In genomic region chr4:15756361-15756861, GRCh38 we compare ENCODE assay signal across 9 cellular contexts. TPM values are rescaled to one million over a fixed set of nuclear protein-coding genes. Genes with fewer than 3 reads are reported as not detected.
DNase-seq lines count a peak whose midpoint lies in the region; ATAC-seq and TF ChIP-seq lines count a peak whose summit lies in the region.
"Had no signal": no experiment of that assay in that cellular context is flagged by ENCODE, and none has a peak within 500 bp of the region (broad histone marks: within the 10 kb centered on the region; RNA-seq: fewer than 3 reads in every experiment).

No MANE protein-coding gene starts in this region.

- RAD21 ChIA-PET in HCT116 (lab: Charles Lee; ENCODE audit: low non-redundant PET in 1 of 2, low total read pairs in 2 of 2, uncharacterized antibody in 2 of 2, unreplicated experiment in 2 of 2): no interaction called here

- no peak overlapping the region for H3K4me3 ChIP-seq in HCT116 (replicated peaks in 1 of 2; ENCODE audit: low read depth in 1 of 2, low read length in 2 of 2)
- H3K4me3 ChIP-seq in MG63: no peak overlapping the region
- no peak overlapping the region for H3K4me3 ChIP-seq in hepatocyte
- H3K4me3 ChIP-seq: SJCRH30 had no signal

- peak overlapping the region; percentile 73 for H3K27ac Mint-ChIP-seq in activated CD4-positive, alpha-beta memory T cell treated with anti-CD3 and anti-CD28 coated beads for 36 hours
- H3K27ac Mint-ChIP-seq in stimulated activated naive CD8-positive, alpha-beta T cell treated with anti-CD3 and anti-CD28 coated beads, Interleukin-15, Interleukin-2, amounts not matched to agents 100 ng/mL and 50 ng/mL, for 24 hours: peak overlapping the region; percentile 88

- no peaks in the 10 kb centered on the region for H3K9me3 ChIP-seq in HCT116 (ENCODE audit: control insufficient read depth in 1 of 2, insufficient read depth in 1 of 2, low read depth in 1 of 2, low read length in 2 of 2)
- no peaks in the 10 kb centered on the region for H3K9me3 ChIP-seq in MG63
- no peaks in the 10 kb centered on the region for H3K9me3 ChIP-seq in hepatocyte (ENCODE audit: low read depth)
- H3K9me3 ChIP-seq: SJCRH30 had no signal

- ATAC-seq in HCT116: peak; percentile 99

- CTCF ChIA-PET in HCT116 (lab: Charles Lee): interaction anchor here (1.0 to 1.8 kb wide), 5 partner anchors 9 to 49 kb away, joined by 3 to 8 read pairs (median 3); no protein-coding TSS in a partner anchor
- CTCF ChIA-PET in activated CD4-positive, alpha-beta memory T cell treated with anti-CD3 and anti-CD28 coated beads for 36 hours (lab: Charles Lee): interaction anchor here (0.5 to 3.2 kb wide), 27 partner anchors 10 to 575 kb away, joined by 3 to 39 read pairs (median 4); partner anchors contain the start of genes CD38 and FAM200B

- peaks cover 3 to 17% of the 10 kb centered on the region in 2 experiments; a peak in 3 of 4 replicates for H3K4me1 ChIP-seq in HCT116 (ENCODE audit: control insufficient read depth in 1 of 2, insufficient read depth in 2 of 2, low read length in 2 of 2)
- H3K4me1 ChIP-seq in hepatocyte (ENCODE audit: insufficient read depth): no peaks in the 10 kb centered on the region

- no peaks in the 10 kb centered on the region for H3K27me3 ChIP-seq in HCT116 (ENCODE audit: insufficient read depth, low read length)
- no peaks in the 10 kb centered on the region for H3K27me3 ChIP-seq in MG63
- no peaks in the 10 kb centered on the region for H3K27me3 ChIP-seq in hepatocyte
- H3K27me3 ChIP-seq: SJCRH30 had no signal

- peak; percentile 27; the same call in 1 of the 2 replicates for TF ChIP-seq RAD21 in HCT116 (IDR thresholded peaks at IDR 0.05; ENCODE audit: low read depth)

- H3K27me3 Mint-ChIP-seq in activated CD4-positive, alpha-beta memory T cell treated with anti-CD3 and anti-CD28 coated beads for 36 hours: no peaks in the 10 kb centered on the region
- H3K27me3 Mint-ChIP-seq in stimulated activated naive CD8-positive, alpha-beta T cell treated with anti-CD3 and anti-CD28 coated beads, Interleukin-15, Interleukin-2, amounts not matched to agents 100 ng/mL and 50 ng/mL, for 24 hours: no peaks in the 10 kb centered on the region

- no peak overlapping the region for H3K9ac ChIP-seq in HCT116 (ENCODE audit: low read length)

- peak overlapping the region; percentile 84 for H2AFZ ChIP-seq in HCT116 (ENCODE audit: low read depth, low read length, poor library complexity, severe bottlenecking)
- H2AFZ ChIP-seq in hepatocyte: no peak overlapping the region

- peak; percentile 26 for DNase-seq in HCT116 (ENCODE audit: low read depth, low spot score)
- DNase-seq in MG63: peak; percentile 43
- peak; percentile 88 for DNase-seq in activated CD4-positive, alpha-beta memory T cell treated with anti-CD3 and anti-CD28 coated beads for 36 hours
- DNase-seq in germinal center (ENCODE audit: low spot score): peak; percentile 43
- no peak for DNase-seq in hepatocyte (ENCODE audit: low spot score)
- DNase-seq in NCI-H524 treated with DMSO at 0.1 percent for 48 hours (lab: John Stamatoyannopoulos, UW): no peak

- H3K9me3 Mint-ChIP-seq in activated CD4-positive, alpha-beta memory T cell treated with anti-CD3 and anti-CD28 coated beads for 36 hours: peaks cover 2% of the 10 kb centered on the region
- no peaks in the 10 kb centered on the region for H3K9me3 Mint-ChIP-seq in stimulated activated naive CD8-positive, alpha-beta T cell treated with anti-CD3 and anti-CD28 coated beads, Interleukin-15, Interleukin-2, amounts not matched to agents 100 ng/mL and 50 ng/mL, for 24 hours

- no peaks in the 10 kb centered on the region for H3K36me3 Mint-ChIP-seq in activated CD4-positive, alpha-beta memory T cell treated with anti-CD3 and anti-CD28 coated beads for 36 hours
- no peaks in the 10 kb centered on the region for H3K36me3 Mint-ChIP-seq in stimulated activated naive CD8-positive, alpha-beta T cell treated with anti-CD3 and anti-CD28 coated beads, Interleukin-15, Interleukin-2, amounts not matched to agents 100 ng/mL and 50 ng/mL, for 24 hours (ENCODE audit: low read depth)

- H3K27ac ChIP-seq in HCT116 (ENCODE audit: low read depth, low read length): no peak overlapping the region
- no peak overlapping the region for H3K27ac ChIP-seq in hepatocyte
- H3K27ac ChIP-seq: SJCRH30 had no signal

- H3K4me1 Mint-ChIP-seq in activated CD4-positive, alpha-beta memory T cell treated with anti-CD3 and anti-CD28 coated beads for 36 hours (ENCODE audit: low read depth): peaks cover 43% of the 10 kb centered on the region
- H3K4me1 Mint-ChIP-seq in stimulated activated naive CD8-positive, alpha-beta T cell treated with anti-CD3 and anti-CD28 coated beads, Interleukin-15, Interleukin-2, amounts not matched to agents 100 ng/mL and 50 ng/mL, for 24 hours (ENCODE audit: low read depth): peaks cover 48% of the 10 kb centered on the region

- no peaks in the 10 kb centered on the region for H3K79me2 ChIP-seq in HCT116 (ENCODE audit: insufficient read depth, low read length)
- H3K79me2 ChIP-seq in hepatocyte: no peaks in the 10 kb centered on the region

- H3K9me2 ChIP-seq in HCT116 (ENCODE audit: insufficient read depth): no peaks in the 10 kb centered on the region
- no peaks in the 10 kb centered on the region for H3K9me2 ChIP-seq in hepatocyte (replicated peaks; ENCODE audit: insufficient read depth)

- intact Hi-C loops in HCT116 (cut with micrococcal nuclease): no loop called here
- intact Hi-C loops in activated CD4-positive, alpha-beta memory T cell treated with anti-CD3 and anti-CD28 coated beads for 36 hours (cut with micrococcal nuclease): loop anchor here (1.0 to 5.0 kb wide), 11 partner anchors 10 to 899 kb away; partner anchors contain the start of genes CD38, CPEB2, FAM200B and FBXL5

- H3K4me2 ChIP-seq in HCT116 (ENCODE audit: low read length) (peak overlapping the region; percentile 40), hepatocyte (no peak overlapping the region)

- no TSS peak for BruUV-seq in HCT116 (replicated peaks; lab: Mats Ljungman, UMichigan)

- peak overlapping the region; percentile 50 for H3K4me3 Mint-ChIP-seq in activated CD4-positive, alpha-beta memory T cell treated with anti-CD3 and anti-CD28 coated beads for 36 hours
- peak overlapping the region; percentile 78 for H3K4me3 Mint-ChIP-seq in stimulated activated naive CD8-positive, alpha-beta T cell treated with anti-CD3 and anti-CD28 coated beads, Interleukin-15, Interleukin-2, amounts not matched to agents 100 ng/mL and 50 ng/mL, for 24 hours

- TF ChIP-seq CTCF in GM12873 (IDR thresholded peaks at IDR 0.05; ENCODE audit: insufficient read depth, low read depth, low read length, missing control alignments) (peak; percentile 76), HCT116 (IDR thresholded peaks at IDR 0.05 in 2 of 3, conservative IDR thresholded peaks at IDR 0.05 in 1 of 3; ENCODE audit: borderline replicate concordance in 1 of 3, insufficient read depth in 1 of 3, low read depth in 2 of 3, low read length in 2 of 3) (peak; percentile 15 to 74 (median 68); a peak in 4 of 6 replicates), hepatocyte (IDR thresholded peaks at IDR 0.05; ENCODE audit: poor library complexity) (no peak)

- POLR2A ChIA-PET in HCT116 (lab: Charles Lee): no interaction called here
- POLR2A ChIA-PET in activated CD4-positive, alpha-beta memory T cell treated with anti-CD3 and anti-CD28 coated beads for 36 hours (lab: Charles Lee): interaction anchor here (0.8 to 2.6 kb wide), 12 partner anchors 10 to 101 kb away, joined by 3 to 17 read pairs (median 5); partner anchors contain the start of gene FBXL5

- WGBS in hepatocyte (ENCODE audit: low lambda C conversion rate, missing lambda C conversion rate): 76% methylated on average over 6 of the region's 6 CpGs

- H4K20me1 ChIP-seq in HCT116 (ENCODE audit: insufficient read depth): no peaks in the 10 kb centered on the region
- no peaks in the 10 kb centered on the region for H4K20me1 ChIP-seq in hepatocyte (ENCODE audit: insufficient read depth, poor library complexity, severe bottlenecking)

- no peaks in the 10 kb centered on the region for H3K36me3 ChIP-seq in HCT116 (ENCODE audit: control insufficient read depth in 1 of 2, insufficient read depth in 2 of 2, low read length in 2 of 2)
- H3K36me3 ChIP-seq in MG63: no peaks in the 10 kb centered on the region
- no peaks in the 10 kb centered on the region for H3K36me3 ChIP-seq in hepatocyte (replicated peaks; ENCODE audit: insufficient read depth, low read depth)
- H3K36me3 ChIP-seq: SJCRH30 had no signal

- TF ChIP-seq POLR2A in HCT116 (IDR thresholded peaks at IDR 0.05; ENCODE audit: borderline replicate concordance, extremely low read depth, insufficient read depth, insufficient read length): no peak

TF ChIP-seq in HCT116, 20 proteins besides CTCF, POLR2A, EP300 and RAD21:
- TF ChIP-seq EGR1 (IDR thresholded peaks at IDR 0.05; ENCODE audit: low read depth) (no peak), YY1 (IDR thresholded peaks at IDR 0.05; ENCODE audit: extremely low read depth, insufficient replicate concordance, low read depth, low read length) (peak; percentile 36)

RNA-seq across cellular contexts. Expression of gene CD38, which starts 21.7 kb away (rescaled TPM):
- total RNA-seq in HCT116 (2021; ENCODE audit: unreplicated experiment): not detected
- polyA plus RNA-seq in HCT116 (2012): 0.01 and 0.04 TPM in 2 replicates
- total RNA-seq in MG63 (2014; rRNA removed; shearing (Covaris generic); ENCODE audit: low replicate concordance): not detected in 2 replicates
- 10 to 100 TPM; 11.6 to 12.0 TPM for total RNA-seq in activated CD4-positive, alpha-beta memory T cell treated with anti-CD3 and anti-CD28 coated beads for 36 hours
- total RNA-seq in hepatocyte: 0.13 and 0.84 TPM in 2 replicates
- polyA plus RNA-seq in hepatocyte: 1.1 TPM in 1 of 2 replicates, not detected in the other

RNA-seq across cellular contexts. Expression of gene BST1, which starts 53.5 kb away (rescaled TPM):
- total RNA-seq in HCT116 (2021; ENCODE audit: unreplicated experiment): 0.44 TPM
- polyA plus RNA-seq in HCT116 (2012): 0.10 and 0.21 TPM in 2 replicates
- 2.0 and 3.3 TPM in 2 replicates for total RNA-seq in MG63 (2014; rRNA removed; shearing (Covaris generic); ENCODE audit: low replicate concordance)
- total RNA-seq in activated CD4-positive, alpha-beta memory T cell treated with anti-CD3 and anti-CD28 coated beads for 36 hours: under 1 TPM; 0.19 to 0.67 TPM
- 3.5 and 4.1 TPM in 2 replicates for total RNA-seq in hepatocyte
- 2.4 and 3.7 TPM in 2 replicates for polyA plus RNA-seq in hepatocyte

Comparison
In these comparisons a context has a peak if more than half of its experiments do, and no peak if none do; other contexts are left out.
1. DNase-seq: peak in HCT116 (single experiment), MG63 (single experiment), activated CD4-positive, alpha-beta memory T cell treated with anti-CD3 and anti-CD28 coated beads for 36 hours (single experiment) and germinal center (single experiment); none in hepatocyte (single experiment) and NCI-H524 treated with DMSO at 0.1 percent for 48 hours (single experiment).